In the genomic region with DNA sequence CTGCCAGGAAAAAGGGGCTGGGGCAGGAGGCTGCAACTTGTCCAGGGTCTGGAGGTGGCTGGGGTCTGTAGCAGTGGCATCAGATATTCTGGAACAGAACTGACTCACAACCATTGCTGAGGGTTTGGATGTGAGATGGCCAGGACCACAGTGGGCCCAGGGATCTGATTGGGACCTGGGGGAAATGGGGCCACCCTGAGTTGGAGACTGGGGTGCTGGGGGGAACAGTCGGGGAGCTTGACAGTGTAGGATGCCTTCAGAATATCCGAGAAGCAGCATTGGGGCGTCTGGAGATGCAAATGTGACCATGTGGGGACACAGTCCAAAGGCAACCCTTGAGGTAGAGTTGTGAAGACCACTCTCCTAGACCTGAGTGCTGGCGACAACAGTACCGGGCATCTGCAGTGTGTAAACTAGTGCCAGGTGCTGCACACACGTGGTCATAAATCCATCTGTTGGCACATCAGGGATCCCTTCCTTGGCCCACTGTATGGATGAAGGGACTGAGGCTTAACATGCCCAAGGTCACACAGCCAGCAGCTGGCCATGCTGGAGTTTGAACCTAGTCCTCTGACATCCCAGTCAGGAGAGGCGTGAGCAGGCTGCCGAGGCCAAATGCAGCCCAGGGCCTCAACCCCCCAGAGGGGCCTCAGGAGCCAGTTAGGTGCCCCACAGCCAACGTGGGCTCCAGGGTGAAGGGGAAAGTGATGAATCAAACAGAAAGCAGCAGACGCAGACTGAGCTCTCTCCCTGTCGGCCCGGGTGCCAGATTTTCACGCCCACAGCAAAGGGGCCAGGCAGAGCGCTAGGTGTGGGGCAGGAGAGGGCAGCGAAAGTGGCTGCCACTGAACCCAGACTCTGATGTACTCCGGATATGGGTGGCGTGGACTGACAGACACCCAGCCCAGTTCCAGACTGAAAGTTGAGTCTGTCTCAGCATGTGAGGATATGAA, we compare ENCODE assay signal across 9 cellular contexts. TPM values are rescaled to one million over a fixed set of nuclear protein-coding genes. Genes with fewer than 3 reads are reported as not detected.
DNase-seq lines count a peak whose midpoint lies in the region; ATAC-seq and TF ChIP-seq lines count a peak whose summit lies in the region.
"Had no signal": no experiment of that assay in that cellular context is flagged by ENCODE, and none has a peak within 500 bp of the region (broad histone marks: within the 10 kb centered on the region; RNA-seq: fewer than 3 reads in every experiment).

No MANE protein-coding gene starts in this region.

- no peak for TF ChIP-seq POLR2A in gastroesophageal sphincter (IDR thresholded peaks at IDR 0.05)

- peaks cover 24 to 34% of the 10 kb centered on the region in 2 donors for H3K36me3 Mint-ChIP-seq in activated naive CD4-positive, alpha-beta T cell treated with anti-CD3 and anti-CD28 coated beads, Interleukin-2, amount 50 U/mL, for 72 hours

- peak overlapping the region; percentile 96 to 99 for H3K27ac Mint-ChIP-seq in activated naive CD4-positive, alpha-beta T cell treated with anti-CD3 and anti-CD28 coated beads, Interleukin-2, amount 50 U/mL, for 72 hours

- DNase-seq in T-helper 2 cell, result peak in 3 of 5 experiments; percentile 80 to 93 (median 82)
- peak; percentile 80 to 88 for DNase-seq in activated naive CD4-positive, alpha-beta T cell treated with anti-CD3 and anti-CD28 coated beads, Interleukin-2, amount 50 U/mL, for 72 hours (ENCODE audit: low spot score in 2 of 2)
- DNase-seq in stimulated activated CD4-positive, alpha-beta T cell treated with anti-CD3 and anti-CD28 coated beads, Interleukin-2, amount 100 ng/mL, for 24 hours, result peak; percentile 83 to 88
- no peak for DNase-seq in cortex of kidney (lab: John Stamatoyannopoulos, UW)
- no peak for DNase-seq in RKO (ENCODE audit: low spot score)
- DNase-seq in DMS53 treated with DMSO at 0.1 percent for 48 hours (lab: John Stamatoyannopoulos, UW; ENCODE audit: unreplicated experiment), result no peak

- H3K9me3 ChIP-seq in gastroesophageal sphincter, result no peaks in the 10 kb centered on the region
- H3K9me3 ChIP-seq: left lung had no signal

- H3K27me3 ChIP-seq in gastroesophageal sphincter, result no peaks in the 10 kb centered on the region
- H3K27me3 ChIP-seq: left lung had no signal

- H3K4me3 ChIP-seq in gastroesophageal sphincter, result no peak overlapping the region
- H3K4me3 ChIP-seq: left lung had no signal

- H3K4me1 ChIP-seq in gastroesophageal sphincter, result peaks cover 0 to 43% (median 15%) of the 10 kb centered on the region in 3 donors

- WGBS in gastroesophageal sphincter (ENCODE audit: low coverage in 1 of 2), 2 donors, result 53 to 74% methylated on average over 4 to 6 of the region's 17 CpGs

- H3K27ac ChIP-seq in gastroesophageal sphincter, result no peak overlapping the region

- TF ChIP-seq EP300 in gastroesophageal sphincter (IDR thresholded peaks at IDR 0.05), result no peak

- H3K9me3 Mint-ChIP-seq in activated naive CD4-positive, alpha-beta T cell treated with anti-CD3 and anti-CD28 coated beads, Interleukin-2, amount 50 U/mL, for 72 hours, result no peaks in the 10 kb centered on the region

- ATAC-seq in GM18867 (IDR thresholded peaks at IDR 0.05; ENCODE audit: unreplicated experiment) (peak; percentile 52), gastroesophageal sphincter (no peak)
- peak; percentile 62 to 67 for ATAC-seq in activated naive CD4-positive, alpha-beta T cell treated with anti-CD3 and anti-CD28 coated beads, Interleukin-2, amount 50 U/mL, for 72 hours
- ATAC-seq: left lung had no signal

- peaks cover 0 to 13% of the 10 kb centered on the region in 2 donors for H3K36me3 ChIP-seq in gastroesophageal sphincter
- H3K36me3 ChIP-seq: left lung had no signal

- TF ChIP-seq CTCF in gastroesophageal sphincter (IDR thresholded peaks at IDR 0.05), result no peak

RNA-seq across cellular contexts. Expression of a gene that starts 18.8 kb away (rescaled TPM):
- total RNA-seq in activated naive CD4-positive, alpha-beta T cell treated with anti-CD3 and anti-CD28 coated beads, Interleukin-2, amount 50 U/mL, for 72 hours, result 10 to 100 TPM; 69.7 to 74.6 TPM
- total RNA-seq in gastroesophageal sphincter, result 10 to 100 TPM in 3 of 4 donors, 1 to 10 TPM in 1; 6.4 to 11.7 (median 11.4) TPM

RNA-seq across cellular contexts. Expression of a gene that starts 20.5 kb away (rescaled TPM):
- 10 to 100 TPM; 21.4 to 42.4 TPM for total RNA-seq in activated naive CD4-positive, alpha-beta T cell treated with anti-CD3 and anti-CD28 coated beads, Interleukin-2, amount 50 U/mL, for 72 hours
- total RNA-seq in gastroesophageal sphincter, result 10 to 100 TPM in 3 of 4 donors, 1 to 10 TPM in 1; 9.7 to 42.8 (median 25.3) TPM

RNA-seq across cellular contexts. Expression of a gene that starts 23.5 kb away (rescaled TPM):
- total RNA-seq in activated naive CD4-positive, alpha-beta T cell treated with anti-CD3 and anti-CD28 coated beads, Interleukin-2, amount 50 U/mL, for 72 hours, result 100 to 1,000 TPM; 222 to 258 TPM
- 1 to 10 TPM in 3 of 4 donors, under 1 TPM in 1; 0.99 to 9.3 (median 3.6) TPM for total RNA-seq in gastroesophageal sphincter

RNA-seq across cellular contexts. Expression of a gene that starts 28.9 kb away (rescaled TPM):
- 100 to 1,000 TPM in 1 of 2 donors, 10 to 100 TPM in 1; 94.3 to 153 TPM for total RNA-seq in activated naive CD4-positive, alpha-beta T cell treated with anti-CD3 and anti-CD28 coated beads, Interleukin-2, amount 50 U/mL, for 72 hours
- total RNA-seq in gastroesophageal sphincter, result 10 to 100 TPM; 18.7 to 30.2 (median 22.4) TPM

Comparison
In these comparisons a context has a peak if more than half of its experiments do, and no peak if none do; other contexts are left out.
1. DNase-seq: peak in T-helper 2 cell (3 of 5), activated naive CD4-positive, alpha-beta T cell treated with anti-CD3 and anti-CD28 coated beads, Interleukin-2, amount 50 U/mL, for 72 hours (2 of 2) and stimulated activated CD4-positive, alpha-beta T cell treated with anti-CD3 and anti-CD28 coated beads, Interleukin-2, amount 100 ng/mL, for 24 hours (2 of 2); none in cortex of kidney (single experiment), RKO (single experiment) and DMS53 treated with DMSO at 0.1 percent for 48 hours (single experiment).
2. RNA of a gene that starts 18.8 kb away (total RNA-seq): 69.7 to 74.6 TPM in activated naive CD4-positive, alpha-beta T cell treated with anti-CD3 and anti-CD28 coated beads, Interleukin-2, amount 50 U/mL, for 72 hours; 6.4 to 11.7 TPM in gastroesophageal sphincter; every median in the first group is over 4 times any median in the second.
3. RNA of a gene that starts 23.5 kb away (total RNA-seq): 222 to 258 TPM in activated naive CD4-positive, alpha-beta T cell treated with anti-CD3 and anti-CD28 coated beads, Interleukin-2, amount 50 U/mL, for 72 hours; 0.99 to 9.3 TPM in gastroesophageal sphincter; every median in the first group is over 10 times any median in the second.